Comparison of ENCODE assay signal across 24 cellular contexts in the genomic region with DNA sequence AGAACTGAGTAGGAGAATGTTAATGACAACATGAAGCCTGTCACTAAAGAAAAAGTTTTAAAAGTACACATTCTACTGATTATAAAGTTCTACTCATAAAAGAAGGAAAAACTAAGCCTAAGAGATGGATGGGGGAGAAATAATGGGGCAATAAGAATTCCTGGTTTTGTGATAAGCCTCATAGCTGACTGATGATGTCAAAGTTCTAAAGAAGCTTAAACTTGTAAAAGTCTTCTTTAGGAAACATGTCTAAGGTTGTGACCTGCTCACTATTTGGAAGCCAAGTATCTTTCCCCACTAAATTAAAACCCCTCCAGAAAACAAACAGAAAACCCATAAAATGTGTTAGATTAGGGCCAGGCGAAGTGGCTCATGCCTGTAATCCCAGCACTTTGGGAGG.
"Had no signal": no experiment of that assay in that cellular context is flagged by ENCODE, and none has a peak within 500 bp of the region (broad histone marks: within the 10 kb centered on the region; RNA-seq: fewer than 3 reads in every experiment).

No MANE protein-coding gene starts in this region.

- H3K4me1 ChIP-seq: right lobe of liver, uterus had no signal

- H3K9me3 ChIP-seq: right lobe of liver, uterus had no signal

- ATAC-seq: activated naive CD8-positive, alpha-beta T cell treated with anti-CD3 and anti-CD28 coated beads, Interleukin-2, amount 50 U/mL, for 24 hours; activated T-cell treated with anti-CD3 and anti-CD28 coated beads, Interleukin-2, amount 50 U/mL, for 72 hours; left colon; right lobe of liver; stimulated activated naive B cell treated with anti-CD40 and anti-IgM and Interleukin-4, amounts not matched to agents 10 μg/mL and 1 μg/mL and 100 μg/mL, for 72 hours; T-helper 17 cell had no signal

- H3K27me3 ChIP-seq: brain microvascular endothelial cell, right lobe of liver, uterus had no signal

- H3K4me1 Mint-ChIP-seq: activated naive CD8-positive, alpha-beta T cell treated with anti-CD3 and anti-CD28 coated beads, Interleukin-2, amount 50 U/mL, for 24 hours; memory B cell; neural crest cell; stimulated activated naive B cell treated with anti-CD40 and anti-IgM and Interleukin-4, amounts not matched to agents 10 μg/mL and 1 μg/mL and 100 μg/mL, for 72 hours; T-helper 17 cell had no signal

- H3K4me3 ChIP-seq: right lobe of liver, uterus had no signal

- H3K9me3 Mint-ChIP-seq: activated CD4-positive, alpha-beta memory T cell treated with anti-CD3 and anti-CD28 coated beads for 36 hours; activated naive CD4-positive, alpha-beta T cell treated with anti-CD3 and anti-CD28 coated beads for 36 hours; activated naive CD8-positive, alpha-beta T cell treated with anti-CD3 and anti-CD28 coated beads, Interleukin-2, amount 50 U/mL, for 24 hours; activated T-cell treated with anti-CD3 and anti-CD28 coated beads, Interleukin-2, amount 50 U/mL, for 72 hours; dendritic cell treated with granulocyte-macrophage colony-stimulating factor and Interleukin-4, amounts not matched to agents 40 ng/mL and 50 ng/mL, for 4 days; memory B cell; neural crest cell had no signal

- H3K27me3 Mint-ChIP-seq: activated CD4-positive, alpha-beta memory T cell treated with anti-CD3 and anti-CD28 coated beads for 36 hours; activated naive CD8-positive, alpha-beta T cell treated with anti-CD3 and anti-CD28 coated beads, Interleukin-2, amount 50 U/mL, for 24 hours; dendritic cell treated with granulocyte-macrophage colony-stimulating factor and Interleukin-4, amounts not matched to agents 40 ng/mL and 50 ng/mL, for 4 days; memory B cell; stimulated activated naive B cell treated with anti-CD40 and anti-IgM and Interleukin-4, amounts not matched to agents 10 μg/mL and 1 μg/mL and 100 μg/mL, for 72 hours; T-helper 17 cell had no signal

- H3K27ac Mint-ChIP-seq: activated CD4-positive, alpha-beta memory T cell treated with anti-CD3 and anti-CD28 coated beads for 36 hours; activated naive CD4-positive, alpha-beta T cell treated with anti-CD3 and anti-CD28 coated beads for 36 hours; activated naive CD8-positive, alpha-beta T cell treated with anti-CD3 and anti-CD28 coated beads, Interleukin-2, amount 50 U/mL, for 24 hours; activated T-cell treated with anti-CD3 and anti-CD28 coated beads, Interleukin-2, amount 50 U/mL, for 72 hours; dendritic cell treated with granulocyte-macrophage colony-stimulating factor and Interleukin-4, amounts not matched to agents 40 ng/mL and 50 ng/mL, for 4 days; memory B cell; stimulated activated naive B cell treated with anti-CD40 and anti-IgM and Interleukin-4, amounts not matched to agents 10 μg/mL and 1 μg/mL and 100 μg/mL, for 72 hours; T-helper 17 cell had no signal

- DNase-seq: activated CD4-positive, alpha-beta memory T cell treated with anti-CD3 and anti-CD28 coated beads for 36 hours; activated CD4-positive, alpha-beta T cell treated with anti-CD3 and anti-CD28 coated beads for 48 hours; activated effector memory CD4-positive, alpha-beta T cell treated with Interleukin-2 at 50 U/mL for 16 hours; activated naive CD4-positive, alpha-beta T cell treated with anti-CD3 and anti-CD28 coated beads for 36 hours; activated naive CD8-positive, alpha-beta T cell treated with anti-CD3 and anti-CD28 coated beads, Interleukin-2, amount 50 U/mL, for 24 hours; activated T-cell treated with anti-CD3 and anti-CD28 coated beads, Interleukin-2, amount 50 U/mL, for 72 hours; anterior cingulate cortex; brain microvascular endothelial cell; caudate nucleus; effector CD4-positive, alpha-beta T cell; foreskin melanocyte; glutamatergic neuron; hypothalamus; left colon; occipital lobe; right lobe of liver; stimulated activated CD4-positive, alpha-beta T cell treated with anti-CD3 and anti-CD28 coated beads, Interleukin-2, amount 100 ng/mL, for 48 hours; stimulated activated CD8-positive, alpha-beta memory T cell treated with anti-CD3 and anti-CD28 coated beads, Interleukin-4, amount 100 ng/mL, for 48 hours; stimulated activated naive B cell treated with anti-CD40 and anti-IgM and Interleukin-4, amounts not matched to agents 10 μg/mL and 1 μg/mL and 100 μg/mL, for 72 hours; T-helper 17 cell; uterus had no signal

- H3K36me3 ChIP-seq: brain microvascular endothelial cell, right lobe of liver, uterus had no signal

- H3K36me3 Mint-ChIP-seq: activated CD4-positive, alpha-beta memory T cell treated with anti-CD3 and anti-CD28 coated beads for 36 hours; memory B cell; stimulated activated naive B cell treated with anti-CD40 and anti-IgM and Interleukin-4, amounts not matched to agents 10 μg/mL and 1 μg/mL and 100 μg/mL, for 72 hours had no signal

- H3K4me3 Mint-ChIP-seq: activated CD4-positive, alpha-beta memory T cell treated with anti-CD3 and anti-CD28 coated beads for 36 hours; activated naive CD4-positive, alpha-beta T cell treated with anti-CD3 and anti-CD28 coated beads for 36 hours; activated naive CD8-positive, alpha-beta T cell treated with anti-CD3 and anti-CD28 coated beads, Interleukin-2, amount 50 U/mL, for 24 hours; activated T-cell treated with anti-CD3 and anti-CD28 coated beads, Interleukin-2, amount 50 U/mL, for 72 hours; dendritic cell treated with granulocyte-macrophage colony-stimulating factor and Interleukin-4, amounts not matched to agents 40 ng/mL and 50 ng/mL, for 4 days; memory B cell; neural crest cell; stimulated activated naive B cell treated with anti-CD40 and anti-IgM and Interleukin-4, amounts not matched to agents 10 μg/mL and 1 μg/mL and 100 μg/mL, for 72 hours; T-helper 17 cell had no signal

- H3K27ac ChIP-seq: brain microvascular endothelial cell, right lobe of liver, uterus had no signal
